ENCODE assay signal across 11 cellular contexts in the genomic region with DNA sequence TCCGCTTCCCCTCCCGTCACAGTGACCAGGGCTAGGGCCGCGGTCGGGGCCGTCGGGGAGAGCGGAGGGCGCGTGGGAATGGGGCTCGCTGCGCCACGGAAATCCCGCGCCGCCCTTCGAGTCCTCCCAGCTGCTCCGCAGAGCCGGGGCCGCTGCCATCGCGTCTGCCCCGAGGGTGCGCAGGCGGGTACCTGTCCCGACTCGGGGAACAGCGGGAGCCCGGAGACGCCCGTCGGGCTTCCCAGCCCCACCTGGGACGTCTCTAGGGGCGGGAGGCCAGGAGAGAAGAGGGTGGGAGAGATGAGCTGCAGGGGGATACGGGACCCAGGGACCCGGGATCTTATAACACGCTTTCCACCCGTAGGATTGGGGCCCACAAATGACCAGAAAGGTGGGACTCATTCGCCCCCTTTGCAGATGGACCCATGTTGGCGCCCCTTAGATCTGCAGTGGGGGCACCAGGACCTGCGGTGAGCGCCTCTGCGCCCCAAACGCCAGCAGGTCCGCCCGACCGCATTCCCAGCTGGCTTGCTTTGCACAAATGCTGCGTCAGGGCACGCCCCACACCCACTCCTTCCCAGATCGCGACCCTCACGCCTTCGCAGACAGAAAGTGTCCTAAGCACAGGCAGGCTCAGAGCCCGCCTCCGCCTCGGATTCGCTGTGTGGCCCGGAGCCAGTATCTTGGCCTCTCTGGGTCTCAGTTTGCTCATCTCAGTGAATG. TPM values are rescaled to one million over a fixed set of nuclear protein-coding genes. Genes with fewer than 3 reads are reported as not detected.
DNase-seq lines count a peak whose midpoint lies in the region; ATAC-seq, FAIRE-seq and TF ChIP-seq lines count a peak whose summit lies in the region.
"Not testable (repeated sequence)": the region's sequence is repeated elsewhere in the genome, so short reads cannot be mapped to it uniquely, and the experiment has no call there.
"Had no signal": no experiment of that assay in that cellular context is flagged by ENCODE, and none has a peak within 500 bp of the region (broad histone marks: within the 10 kb centered on the region; RNA-seq: fewer than 3 reads in every experiment).

No MANE protein-coding gene starts in this region.

- H3K27me3 Mint-ChIP-seq in activated T-cell treated with anti-CD3 and anti-CD28 coated beads, Interleukin-2, amount 50 U/mL, for 72 hours (ENCODE audit: low read depth), result not testable (repeated sequence)

- dilution Hi-C loops in endothelial cell of umbilical vein (cut with MboI; ENCODE audit: extremely low pct_ligation_motif_present, low sequenced_read_pairs); keratinocyte (cut with MboI; ENCODE audit: extremely low pct_ligation_motif_present, low sequenced_read_pairs): not testable (repeated sequence)

- H3K27ac ChIP-seq in BLaER1 (peak overlapping the region; percentile 90), keratinocyte (ENCODE audit: control insufficient read depth, insufficient read depth, low read length) (peak overlapping the region; percentile 78), suprapubic skin (peak overlapping the region; percentile 97)
- not testable (repeated sequence) for H3K27ac ChIP-seq in endothelial cell of umbilical vein (ENCODE audit: insufficient read depth, low read depth, low read length); osteoblast (ENCODE audit: low read depth, low read length)

- peak overlapping the region; percentile 63 for H3K4me3 ChIP-seq in BLaER1
- H3K4me3 ChIP-seq in endothelial cell of umbilical vein (replicated peaks in 1 of 3; ENCODE audit: insufficient read depth in 1 of 3, low read depth in 1 of 3, low read length in 3 of 3), result peak overlapping the region in 1 of 3 experiments; percentile 18
- not testable (repeated sequence) for H3K4me3 ChIP-seq in keratinocyte (ENCODE audit: control insufficient read depth in 2 of 3, extremely low read depth in 1 of 3, insufficient read depth in 2 of 3, low read depth in 1 of 3, low read length in 3 of 3)
- H3K4me3 ChIP-seq in osteoblast (ENCODE audit: insufficient read depth, low read length), result peak overlapping the region; percentile 33
- peak overlapping the region; percentile 49 for H3K4me3 ChIP-seq in suprapubic skin

- ATAC-seq in GM21447 (IDR thresholded peaks at IDR 0.05; ENCODE audit: unreplicated experiment) (peak; percentile 7), HG03280 (IDR thresholded peaks at IDR 0.05; ENCODE audit: unreplicated experiment) (peak; percentile 18)
- ATAC-seq in activated T-cell treated with anti-CD3 and anti-CD28 coated beads, Interleukin-2, amount 50 U/mL, for 72 hours (replicated peaks in 1 of 2), result peak; percentile 21 to 25

- H3K79me2 ChIP-seq in endothelial cell of umbilical vein (ENCODE audit: control insufficient read depth, insufficient read depth, low read length); keratinocyte (ENCODE audit: control insufficient read depth, insufficient read depth, low read length); osteoblast (ENCODE audit: insufficient read depth, low read length): not testable (repeated sequence)

- H4K20me1 ChIP-seq in BLaER1; endothelial cell of umbilical vein (replicated peaks; ENCODE audit: control insufficient read depth, extremely low read depth, insufficient read depth, low read length); keratinocyte (ENCODE audit: control insufficient read depth, extremely low read depth, insufficient read depth, low read length); osteoblast (ENCODE audit: insufficient read depth, low read length): not testable (repeated sequence)

- peaks cover 11% of the 10 kb centered on the region for H3K4me1 Mint-ChIP-seq in activated T-cell treated with anti-CD3 and anti-CD28 coated beads, Interleukin-2, amount 50 U/mL, for 72 hours (ENCODE audit: low read depth)

- not testable (repeated sequence) for DNase-seq in activated T-cell treated with anti-CD3 and anti-CD28 coated beads, Interleukin-2, amount 50 U/mL, for 72 hours; endothelial cell of umbilical vein (ENCODE audit: low read depth, low spot score); keratinocyte (ENCODE audit: low read depth, low spot score); osteoblast (ENCODE audit: insufficient read length, low spot score, missing footprints); suprapubic skin (ENCODE audit: low spot score in 2 of 2)

- peak overlapping the region; percentile 82 to 85 for H3K4me3 Mint-ChIP-seq in activated T-cell treated with anti-CD3 and anti-CD28 coated beads, Interleukin-2, amount 50 U/mL, for 72 hours

- peak overlapping the region; percentile 82 for H3K4me2 ChIP-seq in BLaER1
- H3K4me2 ChIP-seq in endothelial cell of umbilical vein (ENCODE audit: insufficient read depth, low read length), result not testable (repeated sequence)
- peak overlapping the region; percentile 3 for H3K4me2 ChIP-seq in keratinocyte (ENCODE audit: control insufficient read depth, extremely low read depth, insufficient read depth, low read depth, low read length)
- H3K4me2 ChIP-seq in osteoblast (ENCODE audit: insufficient read depth, low read length), result peak overlapping the region; percentile 28

- H3K36me3 Mint-ChIP-seq in activated T-cell treated with anti-CD3 and anti-CD28 coated beads, Interleukin-2, amount 50 U/mL, for 72 hours (ENCODE audit: insufficient read depth in 2 of 2), result not testable (repeated sequence)

- TF ChIP-seq EP300 in suprapubic skin (IDR thresholded peaks at IDR 0.05), result not testable (repeated sequence)

- H3K9me1 ChIP-seq in endothelial cell of umbilical vein (replicated peaks; ENCODE audit: control insufficient read depth, extremely low read depth, insufficient read depth, low read length); keratinocyte (ENCODE audit: control insufficient read depth, extremely low read depth, insufficient read depth, low read length): not testable (repeated sequence)

- TF ChIP-seq CTCF in endothelial cell of umbilical vein (IDR thresholded peaks at IDR 0.05; ENCODE audit: extremely low read depth in 1 of 2, insufficient read depth in 1 of 2, low read depth in 1 of 2, low read length in 2 of 2); keratinocyte (optimal IDR thresholded peaks at IDR 0.05 in 1 of 3, IDR thresholded peaks at IDR 0.05 in 1 of 3, conservative IDR thresholded peaks at IDR 0.05 in 1 of 3; ENCODE audit: extremely low read depth in 1 of 3, insufficient read depth in 2 of 3, low read length in 3 of 3); osteoblast (IDR thresholded peaks at IDR 0.05; ENCODE audit: extremely low read depth, low read depth, low read length); suprapubic skin (IDR thresholded peaks at IDR 0.05): not testable (repeated sequence)

- not testable (repeated sequence) for H3K27ac Mint-ChIP-seq in activated T-cell treated with anti-CD3 and anti-CD28 coated beads, Interleukin-2, amount 50 U/mL, for 72 hours

- peaks cover 16% of the 10 kb centered on the region for H3K4me1 ChIP-seq in BLaER1
- H3K4me1 ChIP-seq in endothelial cell of umbilical vein (ENCODE audit: control insufficient read depth, extremely low read depth, insufficient read depth, low read length); osteoblast (ENCODE audit: insufficient read depth, low read length): not testable (repeated sequence)
- H3K4me1 ChIP-seq in keratinocyte (ENCODE audit: control insufficient read depth, extremely low read depth, insufficient read depth, low read length), result peaks cover 21% of the 10 kb centered on the region
- H3K4me1 ChIP-seq in suprapubic skin, result peaks cover 31% of the 10 kb centered on the region

- intact Hi-C loops in endothelial cell of umbilical vein (cut with micrococcal nuclease), result not testable (repeated sequence)

- TF ChIP-seq POLR2A in endothelial cell of umbilical vein (IDR thresholded peaks at IDR 0.05; ENCODE audit: low read depth, low read length); suprapubic skin (IDR thresholded peaks at IDR 0.05): not testable (repeated sequence)

- POLR2A ChIA-PET in endothelial cell of umbilical vein (lab: Charles Lee), result interaction anchor here (1.0 kb wide), 1 partner anchor 79 kb away, joined by 5 read pairs; no protein-coding TSS in a partner anchor

- H3K9me3 Mint-ChIP-seq in activated T-cell treated with anti-CD3 and anti-CD28 coated beads, Interleukin-2, amount 50 U/mL, for 72 hours, result not testable (repeated sequence)

- not testable (repeated sequence) for BruUV-seq in endothelial cell of umbilical vein (replicated peaks; lab: Mats Ljungman, UMichigan)

- not testable (repeated sequence) for FAIRE-seq in endothelial cell of umbilical vein (lab: Jason Lieb, UNC); keratinocyte (lab: Jason Lieb, UNC)

- H2AFZ ChIP-seq in endothelial cell of umbilical vein (ENCODE audit: low read depth, low read length) (peak overlapping the region; percentile 66), osteoblast (ENCODE audit: low read length) (peak overlapping the region; percentile 91)
- H2AFZ ChIP-seq in keratinocyte (ENCODE audit: control insufficient read depth, low read length), result not testable (repeated sequence)

- H3K9ac ChIP-seq in BLaER1, result peak overlapping the region; percentile 81
- H3K9ac ChIP-seq in endothelial cell of umbilical vein (replicated peaks; ENCODE audit: extremely low read depth, insufficient read depth, low read length), result not testable (repeated sequence)
- H3K9ac ChIP-seq in keratinocyte (ENCODE audit: control insufficient read depth, extremely low read depth, insufficient read depth, low read length), result peak overlapping the region; percentile 74

- H3K27me3 ChIP-seq in BLaER1; endothelial cell of umbilical vein (ENCODE audit: control insufficient read depth in 2 of 2, insufficient read depth in 2 of 2, low read length in 2 of 2); keratinocyte (ENCODE audit: control insufficient read depth, extremely low read depth, insufficient read depth, low read length); osteoblast (ENCODE audit: insufficient read depth, low read length); suprapubic skin: not testable (repeated sequence)

- WGBS in suprapubic skin, result no CpG with 5 or more reads among the region's 58 CpGs

- H3K36me3 ChIP-seq in BLaER1; endothelial cell of umbilical vein (ENCODE audit: control insufficient read depth in 2 of 2, extremely low read depth in 1 of 2, insufficient read depth in 2 of 2, low read length in 2 of 2); keratinocyte (ENCODE audit: control insufficient read depth in 2 of 2, extremely low read depth in 1 of 2, insufficient read depth in 2 of 2, low read length in 2 of 2); osteoblast (ENCODE audit: insufficient read depth, low read length); suprapubic skin: not testable (repeated sequence)

- CTCF ChIA-PET in endothelial cell of umbilical vein (lab: Charles Lee), result interaction anchor here (0.6 to 1.7 kb wide), 25 partner anchors 8 to 368 kb away, joined by 3 to 24 read pairs (median 5); a partner anchor contains a TSS

- not testable (repeated sequence) for H3K9me3 ChIP-seq in BLaER1; endothelial cell of umbilical vein (replicated peaks; ENCODE audit: control insufficient read depth, insufficient read depth, low read length); keratinocyte (ENCODE audit: control insufficient read depth, low read depth, low read length); osteoblast (ENCODE audit: low read depth, low read length); suprapubic skin

RNA-seq across cellular contexts. Expression of a gene that starts 2.9 kb away (rescaled TPM):
- total RNA-seq in activated T-cell treated with anti-CD3 and anti-CD28 coated beads, Interleukin-2, amount 50 U/mL, for 72 hours, result not detected
- total RNA-seq in endothelial cell of umbilical vein (not detected in 2 replicates), osteoblast (not detected in 2 replicates), suprapubic skin (1,000 to 10,000 TPM in 1 of 4 donors, 100 to 1,000 TPM in 2, 10 to 100 TPM in 1; 51.3 to 1,491 (median 446) TPM)
- polyA plus RNA-seq in endothelial cell of umbilical vein (not detected in 2 replicates), keratinocyte (9.1 to 19.7 TPM (median 19.6 TPM) in 3 replicates)
- not detected in 2 replicates for polyA plus RNA-seq in endothelial cell of umbilical vein (2011; cell fraction: cytosol; rRNA removed)
- polyA plus RNA-seq in endothelial cell of umbilical vein (2011; cell fraction: nucleus; rRNA removed), result not detected in 2 replicates
- not detected in 2 replicates for polyA plus RNA-seq in endothelial cell of umbilical vein (2012)
- polyA minus RNA-seq in endothelial cell of umbilical vein (not detected in 2 replicates), keratinocyte (11.3 to 31.1 TPM (median 23.5 TPM) in 3 replicates)
- not detected for polyA minus RNA-seq in endothelial cell of umbilical vein (2011; cell fraction: cytosol; rRNA and poly(A)+ RNA removed)
- polyA minus RNA-seq in endothelial cell of umbilical vein (2011; cell fraction: nucleus; rRNA and poly(A)+ RNA removed), result not detected in 2 replicates
- 8.7 TPM for polyA plus RNA-seq in keratinocyte (2011; ENCODE audit: low read depth)
- polyA plus RNA-seq in keratinocyte (2011; cell fraction: cytosol; rRNA removed), result 16.2 and 26.5 TPM in 2 replicates
- 28.7 and 31.3 TPM in 2 replicates for polyA plus RNA-seq in keratinocyte (2011; cell fraction: nucleus; rRNA removed)
- 11.3 and 42.2 TPM in 2 replicates for polyA plus RNA-seq in keratinocyte (2012; ENCODE audit: low replicate concordance)
- 21.7 TPM for polyA minus RNA-seq in keratinocyte (2011; cell fraction: cytosol; rRNA and poly(A)+ RNA removed)
- polyA minus RNA-seq in keratinocyte (2011; cell fraction: nucleus; rRNA and poly(A)+ RNA removed), result 6.1 and 6.9 TPM in 2 replicates
- total RNA-seq: activated naive CD4-positive, alpha-beta T cell treated with anti-CD3 and anti-CD28 coated beads for 36 hours; cardiac septum; T-helper 1 cell treated with Interleukin-12 subunit alpha and Interleukin-12 subunit beta and Interleukin-4 antibody, amounts not matched to agents 30 ng/mL and 1 ng/mL, for 36 hours had no signal

RNA-seq across cellular contexts. Expression of a gene that starts 18.6 kb away (rescaled TPM):
- total RNA-seq in activated T-cell treated with anti-CD3 and anti-CD28 coated beads, Interleukin-2, amount 50 U/mL, for 72 hours, result not detected
- total RNA-seq in endothelial cell of umbilical vein, result not detected in 2 replicates
- polyA plus RNA-seq in endothelial cell of umbilical vein, result not detected in 2 replicates
- not detected in 2 replicates for polyA plus RNA-seq in endothelial cell of umbilical vein (2011; cell fraction: cytosol; rRNA removed)
- 0.81 TPM in 1 of 2 replicates, not detected in the other for polyA plus RNA-seq in endothelial cell of umbilical vein (2011; cell fraction: nucleus; rRNA removed)
- polyA plus RNA-seq in endothelial cell of umbilical vein (2012), result not detected in 2 replicates
- not detected in 2 replicates for polyA minus RNA-seq in endothelial cell of umbilical vein
- polyA minus RNA-seq in endothelial cell of umbilical vein (2011; cell fraction: cytosol; rRNA and poly(A)+ RNA removed), result not detected
- polyA minus RNA-seq in endothelial cell of umbilical vein (2011; cell fraction: nucleus; rRNA and poly(A)+ RNA removed), result not detected in 2 replicates
- polyA plus RNA-seq in keratinocyte, result 1,330 to 7,133 TPM (median 1,668 TPM) in 3 replicates
- polyA plus RNA-seq in keratinocyte (2011; ENCODE audit: low read depth), result 2,078 TPM
- polyA plus RNA-seq in keratinocyte (2011; cell fraction: cytosol; rRNA removed), result 1,317 and 3,328 TPM in 2 replicates
- 746 and 1,115 TPM in 2 replicates for polyA plus RNA-seq in keratinocyte (2011; cell fraction: nucleus; rRNA removed)
- 3,308 and 8,816 TPM in 2 replicates for polyA plus RNA-seq in keratinocyte (2012; ENCODE audit: low replicate concordance)
- polyA minus RNA-seq in keratinocyte, result 127 to 666 TPM (median 341 TPM) in 3 replicates
- polyA minus RNA-seq in keratinocyte (2011; cell fraction: cytosol; rRNA and poly(A)+ RNA removed), result 1,769 TPM
- polyA minus RNA-seq in keratinocyte (2011; cell fraction: nucleus; rRNA and poly(A)+ RNA removed), result 213 and 279 TPM in 2 replicates
- total RNA-seq in osteoblast, result not detected in 2 replicates
- 1,000 to 10,000 TPM; 1,712 to 6,564 (median 4,773) TPM for total RNA-seq in suprapubic skin
- total RNA-seq: activated naive CD4-positive, alpha-beta T cell treated with anti-CD3 and anti-CD28 coated beads for 36 hours; cardiac septum; T-helper 1 cell treated with Interleukin-12 subunit alpha and Interleukin-12 subunit beta and Interleukin-4 antibody, amounts not matched to agents 30 ng/mL and 1 ng/mL, for 36 hours had no signal

RNA-seq across cellular contexts. Expression of a gene that starts 26.1 kb away (rescaled TPM):
- 10 to 100 TPM in 1 of 2 donors, 1 to 10 TPM in 1; 8.3 to 15.2 TPM for total RNA-seq in activated T-cell treated with anti-CD3 and anti-CD28 coated beads, Interleukin-2, amount 50 U/mL, for 72 hours
- not detected in 2 replicates for total RNA-seq in endothelial cell of umbilical vein
- polyA plus RNA-seq in endothelial cell of umbilical vein, result 0.35 and 0.45 TPM in 2 replicates
- polyA plus RNA-seq in endothelial cell of umbilical vein (2011; cell fraction: cytosol; rRNA removed), result 0.18 and 0.23 TPM in 2 replicates
- 1.5 and 5.0 TPM in 2 replicates for polyA plus RNA-seq in endothelial cell of umbilical vein (2011; cell fraction: nucleus; rRNA removed)
- 0.11 and 0.65 TPM in 2 replicates for polyA plus RNA-seq in endothelial cell of umbilical vein (2012)
- 0.19 and 0.32 TPM in 2 replicates for polyA minus RNA-seq in endothelial cell of umbilical vein
- polyA minus RNA-seq in endothelial cell of umbilical vein (2011; cell fraction: cytosol; rRNA and poly(A)+ RNA removed), result not detected
- polyA minus RNA-seq in endothelial cell of umbilical vein (2011; cell fraction: nucleus; rRNA and poly(A)+ RNA removed), result not detected in 2 replicates
- polyA plus RNA-seq in keratinocyte, result 5.6 to 20.4 TPM (median 6.0 TPM) in 3 replicates
- 6.8 TPM for polyA plus RNA-seq in keratinocyte (2011; ENCODE audit: low read depth)
- 7.4 and 15.5 TPM in 2 replicates for polyA plus RNA-seq in keratinocyte (2011; cell fraction: cytosol; rRNA removed)
- 32.9 and 44.6 TPM in 2 replicates for polyA plus RNA-seq in keratinocyte (2011; cell fraction: nucleus; rRNA removed)
- 4.6 and 7.5 TPM in 2 replicates for polyA plus RNA-seq in keratinocyte (2012; ENCODE audit: low replicate concordance)
- 3.9 to 9.7 TPM (median 6.0 TPM) in 3 replicates for polyA minus RNA-seq in keratinocyte
- 5.4 TPM for polyA minus RNA-seq in keratinocyte (2011; cell fraction: cytosol; rRNA and poly(A)+ RNA removed)
- polyA minus RNA-seq in keratinocyte (2011; cell fraction: nucleus; rRNA and poly(A)+ RNA removed), result 4.7 and 5.5 TPM in 2 replicates
- not detected in 2 replicates for total RNA-seq in osteoblast
- 10 to 100 TPM in 3 of 4 donors, 1 to 10 TPM in 1; 8.0 to 31.3 (median 15.7) TPM for total RNA-seq in suprapubic skin

RNA-seq across cellular contexts. Expression of a gene that starts 42.4 kb away (rescaled TPM):
- total RNA-seq in activated T-cell treated with anti-CD3 and anti-CD28 coated beads, Interleukin-2, amount 50 U/mL, for 72 hours, result 1 to 10 TPM; 2.3 to 4.1 TPM
- total RNA-seq in endothelial cell of umbilical vein (0.44 TPM in 1 of 2 replicates, not detected in the other), osteoblast (not detected in 2 replicates), suprapubic skin (1 to 10 TPM in 3 of 4 donors, under 1 TPM in 1; 0.39 to 8.2 (median 1.6) TPM)
- polyA plus RNA-seq in endothelial cell of umbilical vein (0.19 and 0.22 TPM in 2 replicates), keratinocyte (0.11 to 0.30 TPM (median 0.13 TPM) in 3 replicates)
- not detected in 2 replicates for polyA plus RNA-seq in endothelial cell of umbilical vein (2011; cell fraction: cytosol; rRNA removed)
- polyA plus RNA-seq in endothelial cell of umbilical vein (2011; cell fraction: nucleus; rRNA removed), result 0.91 and 1.5 TPM in 2 replicates
- 0.53 TPM in 1 of 2 replicates, not detected in the other for polyA plus RNA-seq in endothelial cell of umbilical vein (2012)
- polyA minus RNA-seq in endothelial cell of umbilical vein (not detected in 2 replicates), keratinocyte (not detected in 3 replicates)
- polyA minus RNA-seq in endothelial cell of umbilical vein (2011; cell fraction: cytosol; rRNA and poly(A)+ RNA removed), result not detected
- 0.72 TPM in 1 of 2 replicates, not detected in the other for polyA minus RNA-seq in endothelial cell of umbilical vein (2011; cell fraction: nucleus; rRNA and poly(A)+ RNA removed)
- polyA plus RNA-seq in keratinocyte (2011; ENCODE audit: low read depth), result 0.86 TPM
- polyA plus RNA-seq in keratinocyte (2011; cell fraction: cytosol; rRNA removed), result 0.13 TPM in 1 of 2 replicates, not detected in the other
- polyA plus RNA-seq in keratinocyte (2011; cell fraction: nucleus; rRNA removed), result 0.71 and 1.1 TPM in 2 replicates
- polyA plus RNA-seq in keratinocyte (2012; ENCODE audit: low replicate concordance), result 1.5 TPM in 1 of 2 replicates, not detected in the other
- polyA minus RNA-seq in keratinocyte (2011; cell fraction: cytosol; rRNA and poly(A)+ RNA removed), result not detected
- polyA minus RNA-seq in keratinocyte (2011; cell fraction: nucleus; rRNA and poly(A)+ RNA removed), result not detected in 2 replicates
- total RNA-seq: activated naive CD4-positive, alpha-beta T cell treated with anti-CD3 and anti-CD28 coated beads for 36 hours had no signal

Comparison
In these comparisons a context has a peak if more than half of its experiments do, and no peak if none do; other contexts are left out.
1. RNA of a gene that starts 2.9 kb away (total RNA-seq): 51.3 to 1,491 TPM in suprapubic skin; not detected in activated T-cell treated with anti-CD3 and anti-CD28 coated beads, Interleukin-2, amount 50 U/mL, for 72 hours, not detected in endothelial cell of umbilical vein and not detected in osteoblast; every median in the first group is over 10 times any median in the second.
2. RNA of a gene that starts 18.6 kb away (total RNA-seq): 1,712 to 6,564 TPM in suprapubic skin; not detected in activated T-cell treated with anti-CD3 and anti-CD28 coated beads, Interleukin-2, amount 50 U/mL, for 72 hours, not detected in endothelial cell of umbilical vein and not detected in osteoblast; every median in the first group is over 1,000 times any median in the second.
3. Peak in every context shown above with its lines, with median percentiles within 50 percentile points of each other: ATAC-seq.